12 cellular contexts compared by ENCODE assay signal in the genomic region with DNA sequence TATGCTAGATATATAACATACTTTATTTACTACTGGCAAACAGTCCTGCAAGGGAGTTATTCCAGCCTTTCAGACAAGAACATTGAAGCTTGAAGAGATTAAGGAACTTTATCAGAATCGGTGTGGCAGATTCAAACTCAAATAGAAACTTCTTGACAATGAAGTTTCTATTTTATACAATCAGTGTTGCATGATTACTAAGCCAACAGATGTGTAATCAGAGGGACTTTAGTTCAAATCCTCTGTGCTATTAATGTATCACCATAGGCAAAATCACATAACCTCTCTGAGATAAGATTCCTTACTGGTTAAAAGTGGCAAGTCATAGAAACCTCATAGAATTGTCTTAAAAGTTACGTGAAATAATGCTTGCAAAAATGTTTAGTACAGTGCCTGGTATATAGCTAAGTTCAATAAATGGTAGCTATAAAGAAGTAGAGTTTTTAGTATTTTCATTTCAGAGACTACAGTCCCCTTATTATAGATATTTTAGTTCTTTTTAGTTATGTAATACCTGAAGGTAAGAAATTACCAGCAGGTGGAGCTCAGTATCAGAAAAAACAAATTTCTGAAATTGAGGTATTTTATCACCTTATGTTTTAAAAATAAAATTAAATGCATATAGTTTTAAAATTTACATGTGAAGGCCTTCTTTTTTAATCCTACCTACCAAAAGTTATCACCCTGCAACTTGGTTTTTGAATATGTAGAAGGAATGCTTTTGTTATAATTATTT.
DNase-seq lines count a peak whose midpoint lies in the region; ATAC-seq and TF ChIP-seq lines count a peak whose summit lies in the region.
"Had no signal": no experiment of that assay in that cellular context is flagged by ENCODE, and none has a peak within 500 bp of the region (broad histone marks: within the 10 kb centered on the region; RNA-seq: fewer than 3 reads in every experiment).

No MANE protein-coding gene starts in this region.

- peak; percentile 12 for DNase-seq in RKO (ENCODE audit: low spot score)
- no peak for DNase-seq in right lobe of liver
- no peak for DNase-seq in WERI-Rb-1
- DNase-seq in medulla oblongata (ENCODE audit: extremely low spot score), result no peak
- no peak for DNase-seq in NCI-H1092 (lab: John Stamatoyannopoulos, UW)
- DNase-seq in activated T-cell treated with anti-CD3 and anti-CD28 coated beads for 4 hours, result no peak
- DNase-seq: activated T-cell treated with anti-CD3 and anti-CD28 coated beads, Interleukin-2, amount 50 U/mL, for 24 hours; immature natural killer cell; NCI-H187; occipital lobe had no signal

- no peak overlapping the region for H3K4me3 ChIP-seq in DOHH2 (ENCODE audit: low read length)
- no peak overlapping the region for H3K4me3 ChIP-seq in right lobe of liver
- no peak overlapping the region for H3K4me3 ChIP-seq in WERI-Rb-1 (ENCODE audit: low read depth, low read length)

- no peaks in the 10 kb centered on the region for H3K79me2 ChIP-seq in DOHH2 (ENCODE audit: control insufficient read depth, low read length)

- H3K36me3 ChIP-seq in DOHH2 (ENCODE audit: control insufficient read depth, low read length) (no peaks in the 10 kb centered on the region), right lobe of liver (no peaks in the 10 kb centered on the region), WERI-Rb-1 (no peaks in the 10 kb centered on the region)

- H3K27ac ChIP-seq in DOHH2 (ENCODE audit: low read depth, low read length) (no peak overlapping the region), right lobe of liver (no peak overlapping the region), WERI-Rb-1 (no peak overlapping the region)

- H3K27me3 ChIP-seq in DOHH2 (ENCODE audit: control insufficient read depth, low read length) (no peaks in the 10 kb centered on the region), right lobe of liver (no peaks in the 10 kb centered on the region), WERI-Rb-1 (ENCODE audit: insufficient read depth, low read depth, severe bottlenecking) (no peaks in the 10 kb centered on the region)

- H3F3A ChIP-seq in DOHH2 (ENCODE audit: control insufficient read depth, insufficient read depth), result no peaks in the 10 kb centered on the region

- ATAC-seq in HG02623 (IDR thresholded peaks at IDR 0.05; ENCODE audit: unreplicated experiment) (peak; percentile 42), right lobe of liver (peak in 1 of 4 donors; percentile 35)

- H3K4me2 ChIP-seq in DOHH2 (ENCODE audit: low read length), result no peak overlapping the region

- H3K4me1 ChIP-seq in DOHH2 (ENCODE audit: control insufficient read depth, low read length) (peaks cover 22% of the 10 kb centered on the region), right lobe of liver (no peaks in the 10 kb centered on the region)

- intact Hi-C loops in right lobe of liver (cut with DNase I), result no loop called here

- WGBS in right lobe of liver (ENCODE audit: insufficient coverage, low coverage, low lambda C conversion rate, missing lambda C conversion rate), result 62% methylated on average over 2 of the region's 2 CpGs

- H3K9me3 ChIP-seq in DOHH2 (ENCODE audit: control insufficient read depth, insufficient read depth, low read length) (no peaks in the 10 kb centered on the region), right lobe of liver (no peaks in the 10 kb centered on the region), WERI-Rb-1 (ENCODE audit: severe bottlenecking) (no peaks in the 10 kb centered on the region)

- peak; percentile 45 for TF ChIP-seq CTCF in DOHH2 (IDR thresholded peaks at IDR 0.05; ENCODE audit: low read depth, low read length, poor library complexity, severe bottlenecking)
- peak; percentile 30 to 53 (median 50) for TF ChIP-seq CTCF in right lobe of liver (IDR thresholded peaks at IDR 0.05)
- TF ChIP-seq CTCF in WERI-Rb-1 (IDR thresholded peaks at IDR 0.05; ENCODE audit: low read depth, low read length), result no peak

- no peaks in the 10 kb centered on the region for H4K20me1 ChIP-seq in DOHH2 (ENCODE audit: control insufficient read depth, insufficient read depth, low read depth, low read length)

- no peak for TF ChIP-seq POLR2A in right lobe of liver (IDR thresholded peaks at IDR 0.05)

- no peaks in the 10 kb centered on the region for H3K9me2 ChIP-seq in DOHH2 (replicated peaks; ENCODE audit: control insufficient read depth, low read length)
